35 cellular contexts compared by ENCODE assay signal in the genomic region with DNA sequence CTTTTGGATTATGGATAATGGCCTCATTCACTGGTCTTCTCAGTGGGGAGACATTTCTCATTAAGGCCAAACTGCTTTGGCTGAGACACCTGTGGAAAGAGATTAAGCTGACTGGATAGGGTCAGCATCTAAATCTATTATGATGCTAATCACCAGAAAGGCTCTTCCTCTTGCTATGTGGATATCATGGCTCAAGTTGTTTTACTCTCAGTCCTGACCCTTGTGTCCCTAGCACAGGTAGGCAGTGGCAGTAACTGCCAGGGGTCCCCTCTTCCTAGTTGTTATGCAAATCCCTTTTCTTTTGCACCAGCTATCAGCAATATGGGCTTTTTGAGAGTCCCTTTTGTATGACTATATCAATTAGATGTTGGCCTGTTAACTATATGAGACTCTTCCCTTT.
"Had no signal": no experiment of that assay in that cellular context is flagged by ENCODE, and none has a peak within 500 bp of the region (broad histone marks: within the 10 kb centered on the region; RNA-seq: fewer than 3 reads in every experiment).

No MANE protein-coding gene starts in this region.

- H3K27me3 Mint-ChIP-seq: activated CD4-positive, alpha-beta T cell treated with anti-CD3 and anti-CD28 coated beads for 36 hours; activated CD4-positive, alpha-beta T cell treated with anti-CD3 and anti-CD28 coated beads, Interleukin-2, amount 10 ng/mL, durations not matched to agents 7 days and 5 days; activated T-cell treated with anti-CD3 and anti-CD28 coated beads, Interleukin-2, amount 50 U/mL, for 24 hours had no signal

- H3K9me3 Mint-ChIP-seq: activated CD4-positive, alpha-beta T cell treated with anti-CD3 and anti-CD28 coated beads, Interleukin-2, amount 10 ng/mL, durations not matched to agents 7 days and 5 days; activated naive CD4-positive, alpha-beta T cell treated with anti-CD3 and anti-CD28 coated beads, Interleukin-2, amount 50 U/mL, for 24 hours; activated naive CD8-positive, alpha-beta T cell treated with anti-CD3 and anti-CD28 coated beads, Interleukin-2, amount 10 ng/mL, durations not matched to agents 7 days and 5 days; activated T-cell treated with anti-CD3 and anti-CD28 coated beads, Interleukin-2, amount 50 U/mL, for 24 hours; activated T-helper 2 cell treated with anti-CD3 and anti-CD28 coated beads, Interferon-gamma antibody, Interleukin-2, Interleukin-4, amounts not matched to agents 10 μg/mL and 5 μg/mL and 100 μg/mL, durations not matched to agents 14 hours and 24 hours and 36 hours; T-helper 1 cell treated with Interleukin-12 subunit alpha and Interleukin-12 subunit beta and Interleukin-4 antibody, amounts not matched to agents 30 μg/mL and 1 μg/mL, for 36 hours had no signal

- H3K9me3 ChIP-seq: ascending aorta, MG63, SJSA1, SK-N-SH had no signal

- H3K36me3 Mint-ChIP-seq: activated naive CD4-positive, alpha-beta T cell treated with anti-CD3 and anti-CD28 coated beads, Interleukin-2, amount 50 U/mL, for 24 hours; activated naive CD8-positive, alpha-beta T cell treated with anti-CD3 and anti-CD28 coated beads, Interleukin-2, amount 10 ng/mL, durations not matched to agents 7 days and 5 days had no signal

- H3K27ac Mint-ChIP-seq: activated CD4-positive, alpha-beta T cell treated with anti-CD3 and anti-CD28 coated beads for 36 hours; activated CD4-positive, alpha-beta T cell treated with anti-CD3 and anti-CD28 coated beads, Interleukin-2, amount 10 ng/mL, durations not matched to agents 7 days and 5 days; activated CD8-positive, alpha-beta T cell treated with anti-CD3 and anti-CD28 coated beads, Interleukin-2, amount 10 ng/mL, durations not matched to agents 7 days and 5 days; activated naive CD4-positive, alpha-beta T cell treated with anti-CD3 and anti-CD28 coated beads, Interleukin-2, amount 50 U/mL, for 24 hours; activated naive CD8-positive, alpha-beta T cell treated with anti-CD3 and anti-CD28 coated beads, Interleukin-2, amount 10 ng/mL, durations not matched to agents 7 days and 5 days; activated T-cell treated with anti-CD3 and anti-CD28 coated beads, Interleukin-2, amount 50 U/mL, for 24 hours; activated T-helper 2 cell treated with anti-CD3 and anti-CD28 coated beads, Interferon-gamma antibody, Interleukin-2, Interleukin-4, amounts not matched to agents 10 μg/mL and 5 μg/mL and 100 μg/mL, durations not matched to agents 14 hours and 24 hours and 36 hours; T-helper 1 cell treated with Interleukin-12 subunit alpha and Interleukin-12 subunit beta and Interleukin-4 antibody, amounts not matched to agents 30 μg/mL and 1 μg/mL, for 36 hours; T-helper 2 cell treated with Interferon-gamma antibody and Interleukin-4, amounts not matched to agents 5 μg/mL and 100 μg/mL, for 36 hours had no signal

- H3K9ac ChIP-seq: SK-N-SH had no signal

- H3K36me3 ChIP-seq: ascending aorta, MG63, SJSA1 had no signal

- ATAC-seq: activated CD4-positive, alpha-beta T cell treated with anti-CD3 and anti-CD28 coated beads for 36 hours; activated CD4-positive, CD25-positive, alpha-beta regulatory T cell treated with anti-CD3 and anti-CD28 coated beads, Interleukin-2, amount 50 U/mL, for 24 hours; activated CD8-positive, alpha-beta T cell treated with anti-CD3 and anti-CD28 coated beads, Interleukin-2, amount 10 ng/mL, durations not matched to agents 7 days and 5 days; Panc1 had no signal

- H3K4me1 ChIP-seq: ascending aorta, SJSA1 had no signal

- DNase-seq: activated CD4-positive, alpha-beta T cell treated with anti-CD3 and anti-CD28 coated beads for 36 hours; activated CD4-positive, alpha-beta T cell treated with anti-CD3 and anti-CD28 coated beads, Interleukin-2, amount 10 ng/mL, durations not matched to agents 7 days and 5 days; activated CD4-positive, alpha-beta T cell treated with anti-CD3 and anti-CD28 coated beads, Interleukin-2, amount 50 U/mL, for 48 hours; activated CD8-positive, alpha-beta T cell treated with anti-CD3 and anti-CD28 coated beads, Interleukin-2, amount 10 ng/mL, durations not matched to agents 7 days and 5 days; activated gamma-delta T cell; activated naive CD4-positive, alpha-beta T cell treated with Interleukin-2 at 50 U/mL for 16 hours; activated naive CD8-positive, alpha-beta T cell treated with anti-CD3 and anti-CD28 coated beads, Interleukin-2, amount 10 ng/mL, durations not matched to agents 7 days and 5 days; activated T-cell treated with anti-CD3 and anti-CD28 coated beads, Interleukin-2, amount 50 U/mL, for 24 hours; amygdala; Karpas-422; KBM-7; MG63; NCI-H1048; NCI-H1105 treated with DMSO at 0.1 percent for 48 hours; NCI-H1436; NCI-H187; NCI-H2029 treated with DMSO at 0.1 percent for 48 hours; NCI-H2107; NCI-H2171 treated with DMSO at 0.1 percent for 48 hours; NCI-H2227 treated with DMSO at 0.1 percent for 48 hours; NCI-H446; NCI-H510A treated with DMSO at 0.1 percent for 48 hours; NCI-H526 treated with DMSO at 0.1 percent for 48 hours; NCI-H774; RPMI8226; SHP77 treated with DMSO at 0.1 percent for 48 hours; SK-N-SH had no signal

- H3K27ac ChIP-seq: ascending aorta, SJSA1 had no signal

- H3K4me3 ChIP-seq: ascending aorta, MG63, SJSA1 had no signal

- H3K4me3 Mint-ChIP-seq: activated CD4-positive, alpha-beta T cell treated with anti-CD3 and anti-CD28 coated beads for 36 hours; activated CD4-positive, alpha-beta T cell treated with anti-CD3 and anti-CD28 coated beads, Interleukin-2, amount 10 ng/mL, durations not matched to agents 7 days and 5 days; activated CD8-positive, alpha-beta T cell treated with anti-CD3 and anti-CD28 coated beads, Interleukin-2, amount 10 ng/mL, durations not matched to agents 7 days and 5 days; activated naive CD4-positive, alpha-beta T cell treated with anti-CD3 and anti-CD28 coated beads, Interleukin-2, amount 50 U/mL, for 24 hours; activated naive CD8-positive, alpha-beta T cell treated with anti-CD3 and anti-CD28 coated beads, Interleukin-2, amount 10 ng/mL, durations not matched to agents 7 days and 5 days; activated T-cell treated with anti-CD3 and anti-CD28 coated beads, Interleukin-2, amount 50 U/mL, for 24 hours; T-helper 1 cell treated with Interleukin-12 subunit alpha and Interleukin-12 subunit beta and Interleukin-4 antibody, amounts not matched to agents 30 μg/mL and 1 μg/mL, for 36 hours; T-helper 2 cell treated with Interferon-gamma antibody and Interleukin-4, amounts not matched to agents 5 μg/mL and 100 μg/mL, for 36 hours had no signal

- H3K27me3 ChIP-seq: ascending aorta, MG63, SJSA1 had no signal
